In genomic region chr18:24075731-24076130, GRCh38 we compare ENCODE assay signal across 8 cellular contexts.
DNase-seq lines count a peak whose midpoint lies in the region; ATAC-seq, FAIRE-seq and TF ChIP-seq lines count a peak whose summit lies in the region.

No MANE protein-coding gene starts in this region.

- peaks cover 18 to 85% (median 54%) of the 10 kb centered on the region in 4 donors for H3K4me1 Mint-ChIP-seq in CD4-positive, CD25-positive, alpha-beta regulatory T cell
- H3K4me1 Mint-ChIP-seq in activated CD4-positive, alpha-beta memory T cell treated with anti-CD3 and anti-CD28 coated beads for 36 hours (ENCODE audit: low read depth): peaks cover 56% of the 10 kb centered on the region
- peaks cover 24 to 63% (median 51%) of the 10 kb centered on the region in 7 donors for H3K4me1 Mint-ChIP-seq in naive thymus-derived CD4-positive, alpha-beta T cell

- H3K79me2 ChIP-seq in GM23248 (ENCODE audit: insufficient read depth): no peaks in the 10 kb centered on the region

- peak overlapping the region in 3 of 4 donors; percentile 15 to 77 (median 46) for H3K4me3 Mint-ChIP-seq in CD4-positive, CD25-positive, alpha-beta regulatory T cell
- peak overlapping the region; percentile 14 for H3K4me3 Mint-ChIP-seq in activated CD4-positive, alpha-beta memory T cell treated with anti-CD3 and anti-CD28 coated beads for 36 hours
- H3K4me3 Mint-ChIP-seq in naive thymus-derived CD4-positive, alpha-beta T cell: peak overlapping the region in 3 of 10 donors; percentile 20 to 38 (median 29)

- no peaks in the 10 kb centered on the region for H3K9me2 ChIP-seq in GM23248 (ENCODE audit: insufficient read depth)

- no peak overlapping the region for H2AFZ ChIP-seq in GM23248

- no peaks in the 10 kb centered on the region for H3K27me3 ChIP-seq in CD4-positive, CD25-positive, alpha-beta regulatory T cell (ENCODE audit: control insufficient read depth, insufficient read depth, low read length)
- H3K27me3 ChIP-seq in GM23248 (replicated peaks; ENCODE audit: insufficient read depth): no peaks in the 10 kb centered on the region
- H3K27me3 ChIP-seq in naive thymus-derived CD4-positive, alpha-beta T cell (ENCODE audit: control insufficient read depth in 2 of 2, insufficient read depth in 2 of 2, low read length in 2 of 2): no peaks in the 10 kb centered on the region

- peaks cover 6% of the 10 kb centered on the region for H3K4me1 ChIP-seq in CD4-positive, CD25-positive, alpha-beta regulatory T cell (ENCODE audit: control insufficient read depth, insufficient read depth, low read length, poor library complexity, severe bottlenecking)
- H3K4me1 ChIP-seq in GM23248 (ENCODE audit: insufficient read depth): peaks cover 5% of the 10 kb centered on the region; the same call in 1 of the 2 replicates
- peaks cover 7 to 16% of the 10 kb centered on the region in 2 donors for H3K4me1 ChIP-seq in naive thymus-derived CD4-positive, alpha-beta T cell (ENCODE audit: control insufficient read depth in 2 of 2, insufficient read depth in 2 of 2, low read length in 2 of 2)

- POLR2A ChIA-PET in activated CD4-positive, alpha-beta memory T cell treated with anti-CD3 and anti-CD28 coated beads for 36 hours (lab: Charles Lee): interaction anchor here (0.9 to 1.6 kb wide), 4 partner anchors 10 to 60 kb away, joined by 3 to 15 read pairs (median 3); no protein-coding TSS in a partner anchor
- POLR2A ChIA-PET in naive thymus-derived CD4-positive, alpha-beta T cell (lab: Charles Lee): interaction anchor here (1.0 kb wide), 1 partner anchor 20 kb away, joined by 3 read pairs; no protein-coding TSS in a partner anchor

- H3K4me2 ChIP-seq in GM23248 (ENCODE audit: unreplicated experiment): peak overlapping the region; percentile 16

- H3K9me3 Mint-ChIP-seq in CD4-positive, CD25-positive, alpha-beta regulatory T cell: no peaks in the 10 kb centered on the region
- no peaks in the 10 kb centered on the region for H3K9me3 Mint-ChIP-seq in activated CD4-positive, alpha-beta memory T cell treated with anti-CD3 and anti-CD28 coated beads for 36 hours
- peaks cover 0 to 6% (median 0%) of the 10 kb centered on the region in 11 donors for H3K9me3 Mint-ChIP-seq in naive thymus-derived CD4-positive, alpha-beta T cell

- H3K27ac ChIP-seq in CD4-positive, CD25-positive, alpha-beta regulatory T cell (ENCODE audit: insufficient read depth, low read length, poor library complexity, severe bottlenecking): peak overlapping the region; percentile 38
- H3K27ac ChIP-seq in GM23248: peak overlapping the region; percentile 63
- no peak overlapping the region for H3K27ac ChIP-seq in naive thymus-derived CD4-positive, alpha-beta T cell (ENCODE audit: low read depth, low read length)

- DNase-seq in CD4-positive, CD25-positive, alpha-beta regulatory T cell: no peak
- peak; percentile 5 for DNase-seq in GM23248
- DNase-seq in activated CD4-positive, alpha-beta memory T cell treated with anti-CD3 and anti-CD28 coated beads for 36 hours: no peak
- DNase-seq in naive thymus-derived CD4-positive, alpha-beta T cell: no peak
- no peak for DNase-seq in GM12891 (ENCODE audit: insufficient read length, low spot score)
- no peak for DNase-seq in NCI-H1092 (lab: John Stamatoyannopoulos, UW)
- no peak for DNase-seq in NCI-H2081 treated with DMSO at 0.1 percent for 48 hours (lab: John Stamatoyannopoulos, UW)

- peak overlapping the region; percentile 4 for H3K4me3 ChIP-seq in CD4-positive, CD25-positive, alpha-beta regulatory T cell (ENCODE audit: low read depth, low read length)
- H3K4me3 ChIP-seq in GM23248: no peak overlapping the region
- no peak overlapping the region for H3K4me3 ChIP-seq in naive thymus-derived CD4-positive, alpha-beta T cell (ENCODE audit: low read length)

- CTCF ChIA-PET in activated CD4-positive, alpha-beta memory T cell treated with anti-CD3 and anti-CD28 coated beads for 36 hours (lab: Charles Lee): interaction anchor here (0.6 to 1.8 kb wide), 15 partner anchors 8 to 522 kb away, joined by 3 to 9 read pairs (median 4); partner anchors contain the start of gene TTC39C
- CTCF ChIA-PET in naive thymus-derived CD4-positive, alpha-beta T cell (lab: Charles Lee): no interaction called here

- intact Hi-C loops in activated CD4-positive, alpha-beta memory T cell treated with anti-CD3 and anti-CD28 coated beads for 36 hours (cut with micrococcal nuclease): loop anchor here (1.0 to 5.0 kb wide), 5 partner anchors 20 to 148 kb away; no protein-coding TSS in a partner anchor
- intact Hi-C loops in naive thymus-derived CD4-positive, alpha-beta T cell (cut with micrococcal nuclease): loop anchor here in 1 of 2 donors (1.0 to 5.0 kb wide), 5 partner anchors 42 to 1143 kb away; partner anchors contain the start of genes RBBP8 and TTC39C

- peak overlapping the region in 2 of 3 donors; percentile 30 to 87 for H3K27ac Mint-ChIP-seq in CD4-positive, CD25-positive, alpha-beta regulatory T cell
- peak overlapping the region; percentile 63 for H3K27ac Mint-ChIP-seq in activated CD4-positive, alpha-beta memory T cell treated with anti-CD3 and anti-CD28 coated beads for 36 hours
- peak overlapping the region in 8 of 9 donors; percentile 52 to 86 (median 67) for H3K27ac Mint-ChIP-seq in naive thymus-derived CD4-positive, alpha-beta T cell

- no peaks in the 10 kb centered on the region for H3K9me3 ChIP-seq in CD4-positive, CD25-positive, alpha-beta regulatory T cell (ENCODE audit: control insufficient read depth in 2 of 2, low read length in 2 of 2)
- H3K9me3 ChIP-seq in GM23248 (ENCODE audit: low read depth): no peaks in the 10 kb centered on the region
- no peaks in the 10 kb centered on the region for H3K9me3 ChIP-seq in naive thymus-derived CD4-positive, alpha-beta T cell (ENCODE audit: control insufficient read depth in 2 of 3, low read length in 3 of 3)

- ATAC-seq in CD4-positive, CD25-positive, alpha-beta regulatory T cell (ENCODE audit: low read depth in 2 of 2): no peak
- ATAC-seq in naive thymus-derived CD4-positive, alpha-beta T cell: no peak
- ATAC-seq in HG03439 (IDR thresholded peaks at IDR 0.05; ENCODE audit: unreplicated experiment): no peak

- peaks cover 19% of the 10 kb centered on the region for H3F3A ChIP-seq in GM23248 (ENCODE audit: insufficient read depth)

- TF ChIP-seq POLR2A in GM12891 (IDR thresholded peaks at IDR 0.05; ENCODE audit: low read depth, low read length): no peak

- peaks cover 66% of the 10 kb centered on the region for H3K36me3 ChIP-seq in CD4-positive, CD25-positive, alpha-beta regulatory T cell (ENCODE audit: control insufficient read depth, insufficient read depth, low read length)
- H3K36me3 ChIP-seq in GM23248 (ENCODE audit: low read depth): no peaks in the 10 kb centered on the region
- peaks cover 3 to 29% (median 12%) of the 10 kb centered on the region in 3 experiments for H3K36me3 ChIP-seq in naive thymus-derived CD4-positive, alpha-beta T cell (ENCODE audit: control insufficient read depth in 2 of 3, insufficient read depth in 3 of 3, low read length in 3 of 3)

- H3K9ac ChIP-seq in GM23248: 0 out of 2 replicates have a peak overlapping the region, but pooled peaks have one; percentile 13

- in situ Hi-C loops in GM23248 (cut with MboI): no loop called here

- no peak for FAIRE-seq in GM12891 (lab: Jason Lieb, UNC)

- no peaks in the 10 kb centered on the region for H4K20me1 ChIP-seq in GM23248 (ENCODE audit: insufficient read depth)

- WGBS in GM23248 (ENCODE audit: low coverage in 1 of 2, low lambda C conversion rate in 2 of 2, missing lambda C conversion rate in 2 of 2), 2 experiments: 85 to 87% methylated on average over 3 of the region's 3 CpGs

- no peaks in the 10 kb centered on the region for H3K27me3 Mint-ChIP-seq in CD4-positive, CD25-positive, alpha-beta regulatory T cell
- no peaks in the 10 kb centered on the region for H3K27me3 Mint-ChIP-seq in activated CD4-positive, alpha-beta memory T cell treated with anti-CD3 and anti-CD28 coated beads for 36 hours
- no peaks in the 10 kb centered on the region for H3K27me3 Mint-ChIP-seq in naive thymus-derived CD4-positive, alpha-beta T cell

- peaks cover 36% of the 10 kb centered on the region for H3K36me3 Mint-ChIP-seq in CD4-positive, CD25-positive, alpha-beta regulatory T cell
- H3K36me3 Mint-ChIP-seq in activated CD4-positive, alpha-beta memory T cell treated with anti-CD3 and anti-CD28 coated beads for 36 hours: peaks cover 32% of the 10 kb centered on the region
- peaks cover 16 to 59% (median 39%) of the 10 kb centered on the region in 5 donors for H3K36me3 Mint-ChIP-seq in naive thymus-derived CD4-positive, alpha-beta T cell

TF ChIP-seq in GM12891, 5 proteins besides CTCF, POLR2A, EP300 and RAD21:
- TF ChIP-seq POLR2AphosphoS5 (IDR thresholded peaks at IDR 0.05; ENCODE audit: low read depth, low read length) (no peak), SPI1 (IDR thresholded peaks at IDR 0.05; ENCODE audit: low read depth, low read length) (no peak), POU2F2 (IDR thresholded peaks at IDR 0.05; ENCODE audit: low read depth, low read length) (no peak), PAX5 (IDR thresholded peaks at IDR 0.05; ENCODE audit: insufficient read depth, low read length, severe bottlenecking) (no peak), TAF1 (IDR thresholded peaks at IDR 0.05; ENCODE audit: low read depth, low read length) (no peak)
